8 cellular contexts compared by ENCODE assay signal in the genomic region with DNA sequence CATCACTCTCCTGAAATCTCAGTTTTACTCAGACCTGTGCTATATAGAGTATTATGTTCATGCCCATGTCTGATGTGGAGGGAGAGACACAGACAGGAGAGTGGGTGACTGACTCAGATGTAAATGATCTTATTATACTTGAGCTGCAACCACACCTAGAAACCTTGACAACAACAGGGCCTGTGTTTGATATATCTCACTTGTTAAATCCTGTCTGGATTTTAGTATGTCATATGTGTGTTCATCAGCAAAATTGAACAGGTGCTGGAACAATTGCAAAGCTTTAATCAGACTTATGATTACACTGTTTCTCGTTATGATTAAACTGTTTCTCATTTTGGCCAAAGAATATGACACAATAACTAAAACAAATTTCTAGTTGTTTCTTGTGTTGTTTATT. TPM values are rescaled to one million over a fixed set of nuclear protein-coding genes. Genes with fewer than 3 reads are reported as not detected.
DNase-seq lines count a peak whose midpoint lies in the region; ATAC-seq lines count a peak whose summit lies in the region.

No MANE protein-coding gene starts in this region.

- peak; percentile 19 for DNase-seq in activated naive CD4-positive, alpha-beta T cell treated with Interleukin-2 at 50 U/mL for 16 hours
- no peak for DNase-seq in activated naive CD4-positive, alpha-beta T cell (lab: John Stamatoyannopoulos, UW)
- DNase-seq in RKO (ENCODE audit: low spot score) = peak; percentile 32
- peak; percentile 2 for DNase-seq in dermis blood vessel endothelial cell
- DNase-seq in mesenteric fat pad (ENCODE audit: low spot score) = no peak
- no peak for DNase-seq in occipital lobe (lab: John Stamatoyannopoulos, UW)

- peak overlapping the region; percentile 88 for H3K27ac Mint-ChIP-seq in stimulated activated naive CD8-positive, alpha-beta T cell treated with anti-CD3 and anti-CD28 coated beads, Interleukin-15, Interleukin-2, amounts not matched to agents 100 ng/mL and 50 ng/mL, for 24 hours

- H3K9me3 Mint-ChIP-seq in stimulated activated naive CD8-positive, alpha-beta T cell treated with anti-CD3 and anti-CD28 coated beads, Interleukin-15, Interleukin-2, amounts not matched to agents 100 ng/mL and 50 ng/mL, for 24 hours = no peaks in the 10 kb centered on the region

- H3K4me1 Mint-ChIP-seq in stimulated activated naive CD8-positive, alpha-beta T cell treated with anti-CD3 and anti-CD28 coated beads, Interleukin-15, Interleukin-2, amounts not matched to agents 100 ng/mL and 50 ng/mL, for 24 hours (ENCODE audit: low read depth) = peaks cover 62% of the 10 kb centered on the region

- no peak for ATAC-seq in HG02938 (IDR thresholded peaks at IDR 0.05; ENCODE audit: unreplicated experiment)

- H3K4me3 Mint-ChIP-seq in stimulated activated naive CD8-positive, alpha-beta T cell treated with anti-CD3 and anti-CD28 coated beads, Interleukin-15, Interleukin-2, amounts not matched to agents 100 ng/mL and 50 ng/mL, for 24 hours = peak overlapping the region; percentile 1

- H3K36me3 Mint-ChIP-seq in stimulated activated naive CD8-positive, alpha-beta T cell treated with anti-CD3 and anti-CD28 coated beads, Interleukin-15, Interleukin-2, amounts not matched to agents 100 ng/mL and 50 ng/mL, for 24 hours (ENCODE audit: low read depth) = no peaks in the 10 kb centered on the region

- H3K27me3 Mint-ChIP-seq in stimulated activated naive CD8-positive, alpha-beta T cell treated with anti-CD3 and anti-CD28 coated beads, Interleukin-15, Interleukin-2, amounts not matched to agents 100 ng/mL and 50 ng/mL, for 24 hours = no peaks in the 10 kb centered on the region

RNA-seq across cellular contexts. Expression of gene DIP2B, which starts 37.7 kb away (rescaled TPM):
- total RNA-seq in dermis blood vessel endothelial cell (44.1 and 44.6 TPM in 2 replicates), mesenteric fat pad (21.3 TPM), occipital lobe (60.0 TPM)

Comparison
In these comparisons a context has a peak if more than half of its experiments do, and no peak if none do; other contexts are left out.
1. DNase-seq: peak in activated naive CD4-positive, alpha-beta T cell treated with Interleukin-2 at 50 U/mL for 16 hours (single experiment), RKO (single experiment) and dermis blood vessel endothelial cell (single experiment); none in activated naive CD4-positive, alpha-beta T cell (0 of 4), mesenteric fat pad (single experiment) and occipital lobe (single experiment).